In the genomic region with DNA sequence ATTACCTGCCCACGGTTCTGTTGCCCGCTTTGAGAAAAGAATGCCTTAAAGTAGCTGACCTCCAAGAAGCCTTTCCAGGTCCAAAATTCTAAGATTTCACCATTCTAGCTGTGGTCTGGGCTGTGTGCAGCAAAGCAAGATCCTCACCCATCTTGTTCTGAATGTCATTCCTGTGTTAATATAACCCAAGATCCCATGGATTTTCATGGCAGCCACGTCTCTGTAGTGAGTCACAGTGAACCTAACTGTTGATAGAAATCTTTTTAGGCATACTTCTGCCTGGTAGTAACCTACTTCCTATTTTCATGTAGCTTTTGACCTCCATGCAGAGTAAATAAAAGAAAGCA, we compare ENCODE assay signal across 16 cellular contexts.
DNase-seq lines count a peak whose midpoint lies in the region; ATAC-seq and TF ChIP-seq lines count a peak whose summit lies in the region.
"Had no signal": no experiment of that assay in that cellular context is flagged by ENCODE, and none has a peak within 500 bp of the region (broad histone marks: within the 10 kb centered on the region; RNA-seq: fewer than 3 reads in every experiment).

No MANE protein-coding gene starts in this region.

- H3K9ac ChIP-seq in mammary epithelial cell (ENCODE audit: insufficient read depth, low read length) (no peak overlapping the region), SK-N-SH (peak overlapping the region; percentile 13; the same call in 1 of the 2 replicates)
- H3K9ac ChIP-seq: KMS-11 had no signal

- no peak overlapping the region for H3K4me2 ChIP-seq in mammary epithelial cell (ENCODE audit: insufficient read depth, low read depth, low read length)
- H3K4me2 ChIP-seq in SK-N-SH, result peak overlapping the region; percentile 11; the same call in 1 of the 2 replicates
- H3K4me2 ChIP-seq in hepatocyte, result no peak overlapping the region
- H3K4me2 ChIP-seq: KMS-11 had no signal

- no peak overlapping the region for H3K27ac Mint-ChIP-seq in CD8-positive, alpha-beta T cell
- H3K27ac Mint-ChIP-seq: CD4-positive, CD25-positive, alpha-beta regulatory T cell had no signal

- POLR2A ChIA-PET in SK-N-SH (lab: Yijun Ruan, JAX), result no interaction called here
- POLR2A ChIA-PET in CD8-positive, alpha-beta T cell (lab: Charles Lee), result no interaction called here

- H3K79me2 ChIP-seq in mammary epithelial cell (ENCODE audit: insufficient read depth, low read length) (no peaks in the 10 kb centered on the region), SK-N-SH (ENCODE audit: insufficient read depth) (peaks cover 65% of the 10 kb centered on the region), hepatocyte (no peaks in the 10 kb centered on the region)

- H3K36me3 ChIP-seq in mammary epithelial cell (ENCODE audit: insufficient read depth, low read length) (no peaks in the 10 kb centered on the region), breast epithelium (no peaks in the 10 kb centered on the region), SK-N-SH (replicated peaks in 1 of 2; ENCODE audit: control insufficient read depth in 1 of 2, insufficient read depth in 2 of 2, low read length in 1 of 2) (peaks cover 10 to 38% of the 10 kb centered on the region in 2 experiments), tibial artery (peaks cover 0 to 4% (median 0%) of the 10 kb centered on the region in 3 donors), hepatocyte (replicated peaks; ENCODE audit: insufficient read depth, low read depth) (peaks cover 8% of the 10 kb centered on the region)
- H3K36me3 ChIP-seq in CD8-positive, alpha-beta T cell (ENCODE audit: insufficient read depth, low read length), result no peaks in the 10 kb centered on the region
- H3K36me3 ChIP-seq: BE2C had no signal

- TF ChIP-seq RAD21 in SK-N-SH (IDR thresholded peaks at IDR 0.05; ENCODE audit: low read length), result no peak

- peak in 1 of 2 experiments; percentile 34; a peak in 1 of 4 replicates for TF ChIP-seq EP300 in SK-N-SH (IDR thresholded peaks at IDR 0.05; ENCODE audit: borderline replicate concordance in 1 of 2, low read depth in 1 of 2, low read length in 1 of 2)

- peaks cover 23% of the 10 kb centered on the region for H3K4me1 ChIP-seq in mammary epithelial cell (ENCODE audit: insufficient read depth, low read length)
- H3K4me1 ChIP-seq in breast epithelium, result no peaks in the 10 kb centered on the region
- H3K4me1 ChIP-seq in SK-N-SH (ENCODE audit: control insufficient read depth in 1 of 2, insufficient read depth in 2 of 2, low read depth in 1 of 2, low read length in 1 of 2), result peaks cover 16 to 63% of the 10 kb centered on the region in 2 experiments
- H3K4me1 ChIP-seq in tibial artery, result peaks cover 0 to 98% (median 69%) of the 10 kb centered on the region in 4 donors
- peaks cover 21% of the 10 kb centered on the region for H3K4me1 ChIP-seq in hepatocyte (ENCODE audit: insufficient read depth)
- no peaks in the 10 kb centered on the region for H3K4me1 ChIP-seq in CD8-positive, alpha-beta T cell (ENCODE audit: insufficient read depth, low read length)
- H3K4me1 ChIP-seq: BE2C had no signal

- WGBS in mammary epithelial cell (ENCODE audit: low coverage, missing lambda C conversion rate), result 78% methylated on average over 3 of the region's 3 CpGs
- 59% methylated on average over 3 of the region's 3 CpGs for WGBS in SK-N-SH (ENCODE audit: low lambda C conversion rate)
- WGBS in hepatocyte (ENCODE audit: low lambda C conversion rate, missing lambda C conversion rate), result 80% methylated on average over 3 of the region's 3 CpGs

- H3K4me3 ChIP-seq in mammary epithelial cell (replicated peaks in 1 of 3; ENCODE audit: insufficient read depth in 1 of 3, low read depth in 2 of 3, low read length in 3 of 3), result no peak overlapping the region
- no peak overlapping the region for H3K4me3 ChIP-seq in breast epithelium
- no peak overlapping the region for H3K4me3 ChIP-seq in SK-N-SH (ENCODE audit: low read depth in 2 of 2, low read length in 1 of 2)
- H3K4me3 ChIP-seq in fibroblast of mammary gland (ENCODE audit: control insufficient read depth, low read depth, low read length), result no peak overlapping the region
- no peak overlapping the region for H3K4me3 ChIP-seq in tibial artery
- H3K4me3 ChIP-seq in hepatocyte, result no peak overlapping the region
- no peak overlapping the region for H3K4me3 ChIP-seq in CD8-positive, alpha-beta T cell (ENCODE audit: low read depth, low read length)

- ATAC-seq in GM19023 (IDR thresholded peaks at IDR 0.05; ENCODE audit: unreplicated experiment), result no peak
- no peak for ATAC-seq in CD8-positive, alpha-beta T cell

- dilution Hi-C loops in mammary epithelial cell (cut with HindIII; ENCODE audit: low sequenced_read_pairs), result loop anchor here (25.0 kb wide), 1 partner anchor 360 kb away; no protein-coding TSS in a partner anchor

- TF ChIP-seq CTCF in mammary epithelial cell (conservative IDR thresholded peaks at IDR 0.05 in 1 of 2, IDR thresholded peaks at IDR 0.05 in 1 of 2; ENCODE audit: extremely low read depth in 1 of 2, insufficient read depth in 1 of 2, low read depth in 1 of 2, low read length in 2 of 2), result no peak
- TF ChIP-seq CTCF in breast epithelium (IDR thresholded peaks at IDR 0.05), result no peak
- TF ChIP-seq CTCF in SK-N-SH (IDR thresholded peaks at IDR 0.05), result no peak
- no peak for TF ChIP-seq CTCF in fibroblast of mammary gland (conservative IDR thresholded peaks at IDR 0.05; ENCODE audit: control insufficient read depth, insufficient read depth, low read depth, low read length)
- no peak for TF ChIP-seq CTCF in tibial artery (IDR thresholded peaks at IDR 0.05)
- no peak for TF ChIP-seq CTCF in hepatocyte (IDR thresholded peaks at IDR 0.05; ENCODE audit: poor library complexity)
- TF ChIP-seq CTCF in CD8-positive, alpha-beta T cell (IDR thresholded peaks at IDR 0.05), result no peak

- H3K9me3 Mint-ChIP-seq in CD8-positive, alpha-beta T cell, result no peaks in the 10 kb centered on the region

- H3K36me3 Mint-ChIP-seq in CD8-positive, alpha-beta T cell, result no peaks in the 10 kb centered on the region
- H3K36me3 Mint-ChIP-seq: CD4-positive, CD25-positive, alpha-beta regulatory T cell had no signal

- H3K4me1 Mint-ChIP-seq in CD8-positive, alpha-beta T cell (ENCODE audit: low read depth), result no peaks in the 10 kb centered on the region
- H3K4me1 Mint-ChIP-seq: CD4-positive, CD25-positive, alpha-beta regulatory T cell had no signal

- DNase-seq in mammary epithelial cell (peak; percentile 30), breast epithelium (ENCODE audit: low spot score in 2 of 2) (no peak), SK-N-SH (no peak), fibroblast of mammary gland (ENCODE audit: low read depth) (peak; percentile 22), tibial artery (no peak), hepatocyte (ENCODE audit: low spot score) (no peak)
- DNase-seq in CD8-positive, alpha-beta T cell, result no peak
- DNase-seq: BE2C; CD4-positive, CD25-positive, alpha-beta regulatory T cell; NCI-H1417 treated with DMSO at 0.1 percent for 48 hours; NCI-H1930; NCI-H226; NCI-H524 had no signal

- in situ Hi-C loops in mammary epithelial cell (cut with MboI; ENCODE audit: low sequenced_read_pairs in 2 of 2), result loop anchor here in 1 of 2 donors (25.0 kb wide), 1 partner anchor 415 kb away; no protein-coding TSS in a partner anchor

- H3K27ac ChIP-seq in mammary epithelial cell (ENCODE audit: insufficient read depth, low read depth, low read length) (no peak overlapping the region), breast epithelium (peak overlapping the region in 1 of 2 donors; percentile 82), SK-N-SH (ENCODE audit: low read depth in 2 of 2, low read length in 1 of 2) (peak overlapping the region; percentile 95 to 100), tibial artery (peak overlapping the region; percentile 39 to 67), hepatocyte (no peak overlapping the region)
- no peak overlapping the region for H3K27ac ChIP-seq in CD8-positive, alpha-beta T cell (ENCODE audit: low read depth, low read length)
- H3K27ac ChIP-seq: 22Rv1, KMS-11 had no signal

- no peak overlapping the region for H2AFZ ChIP-seq in mammary epithelial cell (ENCODE audit: low read depth, low read length)
- H2AFZ ChIP-seq in SK-N-SH (ENCODE audit: low read depth), result no peak overlapping the region
- H2AFZ ChIP-seq in hepatocyte, result no peak overlapping the region

- no peaks in the 10 kb centered on the region for H3K9me3 ChIP-seq in mammary epithelial cell (replicated peaks; ENCODE audit: insufficient read depth, low read length)
- no peaks in the 10 kb centered on the region for H3K9me3 ChIP-seq in breast epithelium
- no peaks in the 10 kb centered on the region for H3K9me3 ChIP-seq in SK-N-SH
- H3K9me3 ChIP-seq in tibial artery, result no peaks in the 10 kb centered on the region
- H3K9me3 ChIP-seq in hepatocyte (ENCODE audit: low read depth), result no peaks in the 10 kb centered on the region
- no peaks in the 10 kb centered on the region for H3K9me3 ChIP-seq in CD8-positive, alpha-beta T cell (ENCODE audit: low read length)
- H3K9me3 ChIP-seq: BE2C had no signal

- no peaks in the 10 kb centered on the region for H4K20me1 ChIP-seq in mammary epithelial cell (ENCODE audit: insufficient read depth, low read length)
- H4K20me1 ChIP-seq in SK-N-SH (ENCODE audit: insufficient read depth), result no peaks in the 10 kb centered on the region
- H4K20me1 ChIP-seq in hepatocyte (ENCODE audit: insufficient read depth, poor library complexity, severe bottlenecking), result no peaks in the 10 kb centered on the region

- intact Hi-C loops in mammary epithelial cell (cut with micrococcal nuclease) (no loop called here), breast epithelium (cut with DNase I; ENCODE audit: low total_unique reads) (no loop called here), tibial artery (cut with DNase I; ENCODE audit: low total_unique reads) (no loop called here)
- intact Hi-C loops in CD8-positive, alpha-beta T cell (cut with DNase I, micrococcal nuclease), result no loop called here

- CTCF ChIA-PET in mammary epithelial cell (lab: Charles Lee; ENCODE audit: low non-redundant PET), result no interaction called here
- CTCF ChIA-PET in SK-N-SH (lab: Yijun Ruan, JAX), result interaction anchor here (1.5 to 2.7 kb wide), 3 partner anchors 19 to 23 kb away, joined by 3 to 13 read pairs (median 5); no protein-coding TSS in a partner anchor
- CTCF ChIA-PET in CD8-positive, alpha-beta T cell (lab: Charles Lee), result interaction anchor here (0.7 kb wide), 1 partner anchor 12 kb away, joined by 4 read pairs; no protein-coding TSS in a partner anchor

- H3K27me3 Mint-ChIP-seq in CD8-positive, alpha-beta T cell (ENCODE audit: low read depth), result peaks cover 15% of the 10 kb centered on the region

- H3K9me2 ChIP-seq in SK-N-SH (no peaks in the 10 kb centered on the region), hepatocyte (replicated peaks; ENCODE audit: insufficient read depth) (no peaks in the 10 kb centered on the region)

- no TSS peak for BruUV-seq in mammary epithelial cell (replicated peaks; lab: Mats Ljungman, UMichigan)

- TF ChIP-seq POLR2A in breast epithelium (IDR thresholded peaks at IDR 0.05), result no peak

- H3K27me3 ChIP-seq in mammary epithelial cell (ENCODE audit: insufficient read depth, low read length) (no peaks in the 10 kb centered on the region), breast epithelium (no peaks in the 10 kb centered on the region), SK-N-SH (ENCODE audit: insufficient read depth) (no peaks in the 10 kb centered on the region), tibial artery (no peaks in the 10 kb centered on the region), hepatocyte (no peaks in the 10 kb centered on the region)
- H3K27me3 ChIP-seq in CD8-positive, alpha-beta T cell (ENCODE audit: insufficient read depth, low read length), result no peaks in the 10 kb centered on the region
- H3K27me3 ChIP-seq: BE2C had no signal

- H3K4me3 Mint-ChIP-seq in CD8-positive, alpha-beta T cell, result no peak overlapping the region
- H3K4me3 Mint-ChIP-seq: CD4-positive, CD25-positive, alpha-beta regulatory T cell had no signal

- peaks cover 58% of the 10 kb centered on the region for H3F3A ChIP-seq in SK-N-SH (replicated peaks; ENCODE audit: insufficient read depth)

Comparison
In these comparisons a context has a peak if more than half of its experiments do, and no peak if none do; other contexts are left out.
1. DNase-seq: peak in mammary epithelial cell (single experiment) and fibroblast of mammary gland (single experiment); none in breast epithelium (0 of 2), SK-N-SH (single experiment), tibial artery (0 of 2), hepatocyte (single experiment) and CD8-positive, alpha-beta T cell (0 of 7).
2. H3K27ac ChIP-seq: peak in SK-N-SH (2 of 2) and tibial artery (2 of 2); none in mammary epithelial cell (single experiment), hepatocyte (single experiment) and CD8-positive, alpha-beta T cell (single experiment).